ENCODE assay signal across 16 cellular contexts in the genomic region with DNA sequence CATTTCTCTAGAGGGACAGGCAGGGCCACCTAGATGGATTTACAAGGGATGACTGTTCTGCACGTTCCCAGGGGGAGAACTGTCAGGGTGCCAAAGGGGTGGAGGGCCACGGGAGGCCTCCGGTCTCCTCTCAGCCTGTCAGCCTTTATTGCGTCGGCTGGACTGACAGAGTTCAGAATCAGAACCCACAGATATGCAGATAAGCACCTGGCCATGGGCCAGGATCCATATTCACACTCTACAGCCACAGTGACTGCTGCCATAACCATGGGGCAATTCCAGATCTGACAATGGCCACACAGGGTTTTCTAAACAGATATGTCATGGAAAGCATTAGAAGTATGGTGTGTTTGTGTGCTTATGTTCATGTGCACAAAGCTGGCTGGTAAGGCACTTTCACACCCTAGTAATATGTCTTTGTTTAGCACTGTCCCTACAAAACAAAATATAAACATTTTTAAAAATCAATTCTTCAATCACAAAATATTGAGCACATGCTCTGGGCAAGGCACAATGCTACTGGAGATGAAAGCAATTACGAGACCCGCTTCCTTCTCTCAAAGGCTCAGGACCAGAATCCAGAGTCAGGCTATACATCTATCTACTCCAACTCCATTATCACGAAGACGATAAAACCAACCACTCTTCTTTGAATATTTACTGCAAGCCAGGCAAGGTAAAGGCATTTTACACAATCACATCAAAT. TPM values are rescaled to one million over a fixed set of nuclear protein-coding genes. Genes with fewer than 3 reads are reported as not detected.
DNase-seq lines count a peak whose midpoint lies in the region; ATAC-seq and TF ChIP-seq lines count a peak whose summit lies in the region.
"Had no signal": no experiment of that assay in that cellular context is flagged by ENCODE, and none has a peak within 500 bp of the region (broad histone marks: within the 10 kb centered on the region; RNA-seq: fewer than 3 reads in every experiment).

No MANE protein-coding gene starts in this region.

- no peak for TF ChIP-seq CTCF in cardiac fibroblast (IDR thresholded peaks at IDR 0.05; ENCODE audit: low read depth, low read length)
- TF ChIP-seq CTCF in progenitor cell of endocrine pancreas (IDR thresholded peaks at IDR 0.05; ENCODE audit: unreplicated experiment), result no peak
- no peak for TF ChIP-seq CTCF in mesothelial cell of epicardium (IDR thresholded peaks at IDR 0.05; ENCODE audit: unreplicated experiment)

- peaks cover 0 to 91% (median 24%) of the 10 kb centered on the region in 11 experiments; a peak in 13 of 22 replicates for H3K36me3 ChIP-seq in BLaER1 treated with 17β-estradiol and CSF1 and Interleukin-3, amounts not matched to agents 10 nM and 100 nM

- H3K9me3 ChIP-seq in BLaER1 treated with 17β-estradiol and CSF1 and Interleukin-3, amounts not matched to agents 10 nM and 100 nM (replicated peaks in 1 of 11), result no peaks in the 10 kb centered on the region

- no peaks in the 10 kb centered on the region for H3K27me3 ChIP-seq in BLaER1 treated with 17β-estradiol and CSF1 and Interleukin-3, amounts not matched to agents 10 nM and 100 nM

- ATAC-seq in memory B cell (ENCODE audit: low read depth) (no peak), HG03095 (IDR thresholded peaks at IDR 0.05; ENCODE audit: unreplicated experiment) (no peak)

- no peak overlapping the region for H3K4me3 Mint-ChIP-seq in memory B cell
- H3K4me3 Mint-ChIP-seq in progenitor cell of endocrine pancreas (ENCODE audit: low read depth), result no peak overlapping the region
- H3K4me3 Mint-ChIP-seq in mesothelial cell of epicardium, result no peak overlapping the region
- H3K4me3 Mint-ChIP-seq: activated naive CD4-positive, alpha-beta T cell treated with anti-CD3 and anti-CD28 coated beads, Interleukin-2, amount 10 ng/mL, durations not matched to agents 7 days and 5 days had no signal

- H3K27me3 Mint-ChIP-seq in memory B cell (no peaks in the 10 kb centered on the region), progenitor cell of endocrine pancreas (no peaks in the 10 kb centered on the region), mesothelial cell of epicardium (ENCODE audit: low read depth) (no peaks in the 10 kb centered on the region)
- H3K27me3 Mint-ChIP-seq: activated naive CD4-positive, alpha-beta T cell treated with anti-CD3 and anti-CD28 coated beads, Interleukin-2, amount 10 ng/mL, durations not matched to agents 7 days and 5 days had no signal

- peaks cover 23% of the 10 kb centered on the region for H3K36me3 Mint-ChIP-seq in memory B cell
- no peaks in the 10 kb centered on the region for H3K36me3 Mint-ChIP-seq in progenitor cell of endocrine pancreas (ENCODE audit: insufficient read depth)
- no peaks in the 10 kb centered on the region for H3K36me3 Mint-ChIP-seq in mesothelial cell of epicardium
- H3K36me3 Mint-ChIP-seq: activated naive CD4-positive, alpha-beta T cell treated with anti-CD3 and anti-CD28 coated beads, Interleukin-2, amount 10 ng/mL, durations not matched to agents 7 days and 5 days had no signal

- peak overlapping the region; percentile 18 to 78 (median 46); a peak in 20 of 22 replicates for H3K4me2 ChIP-seq in BLaER1 treated with 17β-estradiol and CSF1 and Interleukin-3, amounts not matched to agents 10 nM and 100 nM

- H3K9me3 Mint-ChIP-seq in memory B cell (no peaks in the 10 kb centered on the region), progenitor cell of endocrine pancreas (ENCODE audit: low read depth) (no peaks in the 10 kb centered on the region), mesothelial cell of epicardium (no peaks in the 10 kb centered on the region)
- H3K9me3 Mint-ChIP-seq: activated naive CD4-positive, alpha-beta T cell treated with anti-CD3 and anti-CD28 coated beads, Interleukin-2, amount 10 ng/mL, durations not matched to agents 7 days and 5 days had no signal

- H4K20me1 ChIP-seq in BLaER1 treated with 17β-estradiol and CSF1 and Interleukin-3, amounts not matched to agents 10 nM and 100 nM, result peaks cover 33 to 98% (median 81%) of the 10 kb centered on the region in 11 experiments; a peak in 18 of 22 replicates

- 0 out of 22 replicates have a peak overlapping the region, but pooled peaks of 1 of the 11 experiments have one; percentile 16 for H3K9ac ChIP-seq in BLaER1 treated with 17β-estradiol and CSF1 and Interleukin-3, amounts not matched to agents 10 nM and 100 nM

- peaks cover 52 to 97% (median 91%) of the 10 kb centered on the region in 10 experiments for H3K4me1 ChIP-seq in BLaER1 treated with 17β-estradiol and CSF1 and Interleukin-3, amounts not matched to agents 10 nM and 100 nM

- no peak overlapping the region for H3K4me3 ChIP-seq in BLaER1 treated with 17β-estradiol and CSF1 and Interleukin-3, amounts not matched to agents 10 nM and 100 nM
- H3K4me3 ChIP-seq in cardiac fibroblast (replicated peaks in 1 of 2; ENCODE audit: low read depth in 2 of 2, low read length in 2 of 2), result no peak overlapping the region

- no peak overlapping the region for H3K27ac ChIP-seq in BLaER1 treated with 17β-estradiol and CSF1 and Interleukin-3, amounts not matched to agents 10 nM and 100 nM
- H3K27ac ChIP-seq: VCaP had no signal

- DNase-seq in OCI-M1 (lab: John Stamatoyannopoulos, UW), result peak; percentile 16
- DNase-seq in cardiac fibroblast (ENCODE audit: low read depth in 2 of 2), result peak; percentile 49 to 62
- DNase-seq in memory B cell (ENCODE audit: low spot score in 2 of 2), result no peak
- no peak for DNase-seq in SKM-1 (lab: John Stamatoyannopoulos, UW; ENCODE audit: unreplicated experiment)
- DNase-seq in progenitor cell of endocrine pancreas (ENCODE audit: low spot score, unreplicated experiment), result no peak
- no peak for DNase-seq in mesothelial cell of epicardium (ENCODE audit: low spot score in 2 of 2, unreplicated experiment in 2 of 2)
- DNase-seq: ACHN; activated naive CD4-positive, alpha-beta T cell treated with anti-CD3 and anti-CD28 coated beads, Interleukin-2, amount 10 ng/mL, durations not matched to agents 7 days and 5 days; erythroblast; NCI-H1436 treated with DMSO at 0.1 percent for 48 hours; NCI-H526 treated with DMSO at 0.1 percent for 48 hours; posterior cingulate gyrus; trophoblast cell had no signal

- H3K27ac Mint-ChIP-seq in memory B cell (peak overlapping the region; percentile 35), progenitor cell of endocrine pancreas (no peak overlapping the region), mesothelial cell of epicardium (no peak overlapping the region)
- H3K27ac Mint-ChIP-seq: activated naive CD4-positive, alpha-beta T cell treated with anti-CD3 and anti-CD28 coated beads, Interleukin-2, amount 10 ng/mL, durations not matched to agents 7 days and 5 days had no signal

- H3K4me1 Mint-ChIP-seq in memory B cell (peaks cover 50% of the 10 kb centered on the region), progenitor cell of endocrine pancreas (ENCODE audit: low read depth) (peaks cover 44% of the 10 kb centered on the region), mesothelial cell of epicardium (peaks cover 60% of the 10 kb centered on the region)
- H3K4me1 Mint-ChIP-seq: activated naive CD4-positive, alpha-beta T cell treated with anti-CD3 and anti-CD28 coated beads, Interleukin-2, amount 10 ng/mL, durations not matched to agents 7 days and 5 days had no signal

RNA-seq across cellular contexts. Expression of a gene that starts 29.1 kb away (rescaled TPM):
- total RNA-seq in progenitor cell of endocrine pancreas (18.6 and 19.9 TPM in 2 replicates), mesothelial cell of epicardium (21.7 to 22.1 TPM (median 21.8 TPM) in 3 replicates)

Comparison
In these comparisons a context has a peak if more than half of its experiments do, and no peak if none do; other contexts are left out.
1. DNase-seq: peak in OCI-M1 (single experiment) and cardiac fibroblast (2 of 2); none in memory B cell (0 of 2), SKM-1 (single experiment), progenitor cell of endocrine pancreas (single experiment) and mesothelial cell of epicardium (0 of 2).